In the genomic region with DNA sequence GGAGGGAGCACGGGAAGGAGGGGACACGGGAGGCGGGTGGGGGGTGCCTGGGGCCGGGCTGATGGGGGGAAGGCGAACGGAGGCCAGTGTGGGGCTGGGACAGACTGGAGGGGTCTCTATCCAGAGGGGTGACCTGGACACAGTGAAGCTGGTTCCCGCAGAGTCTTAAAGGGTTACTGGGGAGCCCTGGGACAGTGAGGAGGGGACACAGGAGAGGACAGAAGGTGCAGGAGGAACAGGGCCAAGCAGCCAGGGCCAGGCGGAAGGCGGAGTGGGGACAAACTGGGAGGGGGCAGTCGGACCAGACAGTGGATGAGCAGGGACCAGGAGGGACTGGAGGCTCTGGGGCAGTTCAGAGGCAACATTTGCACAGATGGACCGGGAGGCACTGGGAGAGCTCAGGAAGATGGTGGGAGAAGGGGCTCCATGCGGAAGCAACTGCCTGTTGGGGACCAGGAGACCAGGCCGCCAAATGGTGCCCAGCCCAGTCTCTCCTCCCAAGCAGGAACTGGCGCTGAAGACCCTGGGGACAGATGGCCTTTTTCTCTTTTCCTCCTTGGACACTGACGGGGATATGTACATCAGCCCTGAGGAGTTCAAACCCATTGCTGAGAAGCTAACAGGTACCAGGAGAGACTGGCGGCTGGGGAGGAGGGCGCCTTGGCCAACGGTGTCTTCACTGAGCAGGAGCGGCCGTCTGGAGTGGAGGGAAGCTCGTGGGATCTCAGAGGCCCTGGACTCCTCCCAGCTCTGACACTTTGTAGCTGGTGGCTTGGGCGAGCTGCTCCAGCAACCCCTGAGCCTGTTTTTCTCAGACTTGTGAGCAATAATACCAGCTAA, we compare ENCODE assay signal across 1 cellular context.
TF ChIP-seq lines count a peak whose summit lies in the region.

No MANE protein-coding gene starts in this region.

TF ChIP-seq in A549, 52 proteins besides CTCF, POLR2A, EP300 and RAD21 (continued from another document):
- TF ChIP-seq, protein P1, sequence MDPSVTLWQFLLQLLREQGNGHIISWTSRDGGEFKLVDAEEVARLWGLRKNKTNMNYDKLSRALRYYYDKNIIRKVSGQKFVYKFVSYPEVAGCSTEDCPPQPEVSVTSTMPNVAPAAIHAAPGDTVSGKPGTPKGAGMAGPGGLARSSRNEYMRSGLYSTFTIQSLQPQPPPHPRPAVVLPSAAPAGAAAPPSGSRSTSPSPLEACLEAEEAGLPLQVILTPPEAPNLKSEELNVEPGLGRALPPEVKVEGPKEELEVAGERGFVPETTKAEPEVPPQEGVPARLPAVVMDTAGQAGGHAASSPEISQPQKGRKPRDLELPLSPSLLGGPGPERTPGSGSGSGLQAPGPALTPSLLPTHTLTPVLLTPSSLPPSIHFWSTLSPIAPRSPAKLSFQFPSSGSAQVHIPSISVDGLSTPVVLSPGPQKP (IDR thresholded peaks at IDR 0.05; ENCODE audit: low read depth, low read length): no peak
- TF ChIP-seq HOXB13 (CRISPR knock-in tag; IDR thresholded peaks at IDR 0.05; ENCODE audit: low read depth) (no peak), HOXB5 (CRISPR knock-in tag; IDR thresholded peaks at IDR 0.05) (no peak), CHD2 (IDR thresholded peaks at IDR 0.05; ENCODE audit: low read length, partially characterized antibody) (no peak), MAZ (IDR thresholded peaks at IDR 0.05; ENCODE audit: borderline replicate concordance, low read depth, low read length) (no peak), RNF2 (IDR thresholded peaks at IDR 0.05; ENCODE audit: borderline replicate concordance, low read depth) (no peak)
